Comparison of ENCODE assay signal across 8 cellular contexts in the genomic region with DNA sequence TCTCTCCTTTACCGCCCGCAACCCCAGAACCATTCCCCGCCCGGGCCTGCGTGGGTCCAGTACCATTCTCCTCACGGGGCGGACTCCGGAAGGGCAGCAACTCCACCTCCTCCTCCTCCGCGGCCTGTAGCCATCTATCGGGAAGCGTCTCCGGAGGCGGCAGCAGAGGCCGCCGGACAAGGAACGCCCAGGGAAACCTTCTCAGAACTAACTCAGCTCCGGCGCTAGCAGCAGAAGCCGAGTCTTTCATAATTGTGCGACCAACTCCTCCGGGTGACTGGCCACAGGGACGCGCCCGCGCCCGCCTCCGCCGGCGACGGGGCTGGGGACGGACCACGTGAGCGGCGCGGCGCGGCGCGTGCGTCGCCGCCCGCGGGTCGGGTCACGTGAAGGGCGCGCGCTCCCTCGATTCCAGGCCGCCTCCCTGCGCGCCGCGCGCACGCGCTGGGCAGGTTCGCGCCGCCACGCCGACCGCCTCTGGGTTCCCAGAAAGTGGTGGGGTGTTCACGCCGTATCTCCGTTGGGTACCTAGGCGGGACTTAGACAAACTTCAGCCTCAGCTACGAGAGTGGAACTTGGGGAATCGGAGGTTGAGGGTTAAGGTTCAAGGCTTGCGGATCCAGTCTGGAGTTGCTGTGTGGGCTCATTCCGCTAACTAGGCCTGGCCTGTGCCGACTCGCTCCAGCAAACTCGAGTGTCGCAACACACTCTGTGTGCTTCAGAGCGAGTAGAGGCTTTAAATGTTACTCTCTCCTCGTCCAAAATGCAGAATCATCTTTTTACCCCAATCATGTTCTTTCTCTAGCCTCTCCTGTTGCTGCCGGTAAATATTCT. TPM values are rescaled to one million over a fixed set of nuclear protein-coding genes. Genes with fewer than 3 reads are reported as not detected.
DNase-seq lines count a peak whose midpoint lies in the region; ATAC-seq, FAIRE-seq and TF ChIP-seq lines count a peak whose summit lies in the region.

A gene with protein sequence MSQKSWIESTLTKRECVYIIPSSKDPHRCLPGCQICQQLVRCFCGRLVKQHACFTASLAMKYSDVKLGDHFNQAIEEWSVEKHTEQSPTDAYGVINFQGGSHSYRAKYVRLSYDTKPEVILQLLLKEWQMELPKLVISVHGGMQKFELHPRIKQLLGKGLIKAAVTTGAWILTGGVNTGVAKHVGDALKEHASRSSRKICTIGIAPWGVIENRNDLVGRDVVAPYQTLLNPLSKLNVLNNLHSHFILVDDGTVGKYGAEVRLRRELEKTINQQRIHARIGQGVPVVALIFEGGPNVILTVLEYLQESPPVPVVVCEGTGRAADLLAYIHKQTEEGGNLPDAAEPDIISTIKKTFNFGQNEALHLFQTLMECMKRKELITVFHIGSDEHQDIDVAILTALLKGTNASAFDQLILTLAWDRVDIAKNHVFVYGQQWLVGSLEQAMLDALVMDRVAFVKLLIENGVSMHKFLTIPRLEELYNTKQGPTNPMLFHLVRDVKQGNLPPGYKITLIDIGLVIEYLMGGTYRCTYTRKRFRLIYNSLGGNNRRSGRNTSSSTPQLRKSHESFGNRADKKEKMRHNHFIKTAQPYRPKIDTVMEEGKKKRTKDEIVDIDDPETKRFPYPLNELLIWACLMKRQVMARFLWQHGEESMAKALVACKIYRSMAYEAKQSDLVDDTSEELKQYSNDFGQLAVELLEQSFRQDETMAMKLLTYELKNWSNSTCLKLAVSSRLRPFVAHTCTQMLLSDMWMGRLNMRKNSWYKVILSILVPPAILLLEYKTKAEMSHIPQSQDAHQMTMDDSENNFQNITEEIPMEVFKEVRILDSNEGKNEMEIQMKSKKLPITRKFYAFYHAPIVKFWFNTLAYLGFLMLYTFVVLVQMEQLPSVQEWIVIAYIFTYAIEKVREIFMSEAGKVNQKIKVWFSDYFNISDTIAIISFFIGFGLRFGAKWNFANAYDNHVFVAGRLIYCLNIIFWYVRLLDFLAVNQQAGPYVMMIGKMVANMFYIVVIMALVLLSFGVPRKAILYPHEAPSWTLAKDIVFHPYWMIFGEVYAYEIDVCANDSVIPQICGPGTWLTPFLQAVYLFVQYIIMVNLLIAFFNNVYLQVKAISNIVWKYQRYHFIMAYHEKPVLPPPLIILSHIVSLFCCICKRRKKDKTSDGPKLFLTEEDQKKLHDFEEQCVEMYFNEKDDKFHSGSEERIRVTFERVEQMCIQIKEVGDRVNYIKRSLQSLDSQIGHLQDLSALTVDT (N-terminal part only) (minus strand): TSS at position 330 of the 834 bp plus-strand sequence. CDS start 264 bp downstream, at position 66.

- H3K27ac ChIP-seq in VCaP: peak within 1 kb of the TSS; percentile 91
- peak within 1 kb of the TSS; percentile 63 for H3K27ac ChIP-seq in iPS-20b (ENCODE audit: low read length)
- H3K27ac ChIP-seq in small intestine (ENCODE audit: low read depth in 1 of 2, low read length in 1 of 2): peak within 1 kb of the TSS; percentile 84 to 90

- peak; percentile 76 for ATAC-seq in HG03066 (IDR thresholded peaks at IDR 0.05; ENCODE audit: low read depth, unreplicated experiment)

- H3K9me3 ChIP-seq in iPS-20b (ENCODE audit: insufficient read depth, low read depth, low read length) (no peaks in the 10 kb centered on the region), small intestine (ENCODE audit: control insufficient read depth, low read depth) (no peaks in the 10 kb centered on the region)

- H3K27me3 ChIP-seq in iPS-20b (ENCODE audit: insufficient read depth, low read length): no peaks in the 10 kb centered on the region
- H3K27me3 ChIP-seq in small intestine (ENCODE audit: control insufficient read depth in 2 of 2, insufficient read depth in 2 of 2, low read length in 2 of 2): no peaks in the 10 kb centered on the region

- peak; percentile 82 for TF ChIP-seq POLR2A in GM18526 (IDR thresholded peaks at IDR 0.05; ENCODE audit: extremely low read depth, insufficient read length)

- no peak for TF ChIP-seq CTCF in VCaP (conservative IDR thresholded peaks at IDR 0.05)

- 0% methylated on average over 75 to 80 of the region's 80 CpGs for WGBS in small intestine, 3 donors

- H3K4me3 ChIP-seq in iPS-20b (ENCODE audit: low read length) (peak within 1 kb of the TSS; percentile 100), small intestine (ENCODE audit: low read depth in 1 of 2, low read length in 2 of 2) (peak within 1 kb of the TSS; percentile 75)

- peaks cover 2% of the 10 kb centered on the region; the same call in 1 of the 2 replicates for H3K4me1 ChIP-seq in iPS-20b (ENCODE audit: insufficient read depth, low read length)
- H3K4me1 ChIP-seq in small intestine (ENCODE audit: control insufficient read depth in 2 of 2, insufficient read depth in 1 of 2, low read depth in 1 of 2, low read length in 1 of 2): peaks cover 3% of the 10 kb centered on the region in 2 donors

- in situ Hi-C loops in T47D (cut with HindIII; ENCODE audit: low pct_unique_long_range_greater_than_20kb, low sequenced_read_pairs): no loop called here

- H3K9ac ChIP-seq in iPS-20b (ENCODE audit: low read depth, low read length): peak within 1 kb of the TSS; percentile 99

- no peak for FAIRE-seq in small intestine (lab: Jason Lieb, UNC)

- H3K36me3 ChIP-seq in iPS-20b (ENCODE audit: insufficient read depth, low read depth, low read length): peaks cover 15% of the 10 kb centered on the region
- no peaks in the 10 kb centered on the region for H3K36me3 ChIP-seq in small intestine (ENCODE audit: control insufficient read depth in 2 of 2, insufficient read depth in 2 of 2, low read length in 2 of 2)

- DNase-seq in A172 (ENCODE audit: low spot score) (peak; percentile 62), NCI-H2196 (lab: John Stamatoyannopoulos, UW; ENCODE audit: unreplicated experiment) (peak; percentile 74), T47D (ENCODE audit: low read depth in 1 of 2, low spot score in 1 of 2) (peak; percentile 80 to 92), small intestine (peak; percentile 89)

RNA-seq across cellular contexts. Expression of the gene that starts here (rescaled TPM):
- total RNA-seq in A172 (2014; rRNA removed; shearing (Covaris generic)): 27.7 and 31.2 TPM in 2 replicates
- 10 to 100 TPM in 1 of 3 donors, 1 to 10 TPM in 2; 5.7 to 10.7 (median 8.3) TPM for polyA plus RNA-seq in small intestine

Comparison
In these comparisons a context has a peak if more than half of its experiments do, and no peak if none do; other contexts are left out.
1. Peak in every context shown above with its lines: DNase-seq, ATAC-seq, H3K4me3 ChIP-seq and H3K27ac ChIP-seq.